In genomic region chr7:1345796-1346532, GRCh38 we compare ENCODE assay signal across 32 cellular contexts.
"Had no signal": no experiment of that assay in that cellular context is flagged by ENCODE, and none has a peak within 500 bp of the region (broad histone marks: within the 10 kb centered on the region; RNA-seq: fewer than 3 reads in every experiment).

No MANE protein-coding gene starts in this region.

- H3K27ac ChIP-seq: breast epithelium, esophagus muscularis mucosa, foreskin keratinocyte, heart right ventricle, neural progenitor cell, right lobe of liver, skin epidermis, stomach, thyroid gland, upper lobe of left lung, WERI-Rb-1 had no signal

- H3K9me3 Mint-ChIP-seq: activated CD4-positive, alpha-beta memory T cell treated with anti-CD3 and anti-CD28 coated beads, Interleukin-2, amount 10 ng/mL, durations not matched to agents 7 days and 5 days; activated CD4-positive, alpha-beta T cell treated with anti-CD3 and anti-CD28 coated beads, Interleukin-2, amount 10 ng/mL, durations not matched to agents 7 days and 5 days; activated T-cell treated with anti-CD3 and anti-CD28 coated beads, Interleukin-2, amount 50 U/mL, for 4 hours; activated T-helper 17 cell treated with anti-CD3 and anti-CD28 coated beads, Interleukin-2, amount 50 U/mL, for 72 hours; mesothelial cell of epicardium; neural progenitor cell had no signal

- H3K4me1 ChIP-seq: breast epithelium, esophagus muscularis mucosa, foreskin keratinocyte, heart right ventricle, right lobe of liver, stomach, thyroid gland, upper lobe of left lung had no signal

- H3K36me3 Mint-ChIP-seq: mesothelial cell of epicardium, neural progenitor cell had no signal

- H3K4me3 ChIP-seq: breast epithelium, esophagus muscularis mucosa, heart right ventricle, neural progenitor cell, right lobe of liver, skin epidermis, stomach, thyroid gland, upper lobe of left lung had no signal

- H2AFZ ChIP-seq: neural progenitor cell had no signal

- H3K4me1 Mint-ChIP-seq: activated CD4-positive, alpha-beta memory T cell treated with anti-CD3 and anti-CD28 coated beads, Interleukin-2, amount 10 ng/mL, durations not matched to agents 7 days and 5 days; activated CD4-positive, alpha-beta T cell treated with anti-CD3 and anti-CD28 coated beads, Interleukin-2, amount 10 ng/mL, durations not matched to agents 7 days and 5 days; activated T-helper 17 cell treated with anti-CD3 and anti-CD28 coated beads, Interleukin-2, amount 50 U/mL, for 72 hours; central memory CD8-positive, alpha-beta T cell; mesothelial cell of epicardium; naive thymus-derived CD4-positive, alpha-beta T cell; stimulated activated naive B cell treated with anti-CD40 and anti-IgM and Interleukin-4, amounts not matched to agents 10 μg/mL and 1 μg/mL and 100 μg/mL, for 72 hours had no signal

- H3K4me3 Mint-ChIP-seq: activated CD4-positive, alpha-beta memory T cell treated with anti-CD3 and anti-CD28 coated beads, Interleukin-2, amount 10 ng/mL, durations not matched to agents 7 days and 5 days; activated CD4-positive, alpha-beta T cell treated with anti-CD3 and anti-CD28 coated beads, Interleukin-2, amount 10 ng/mL, durations not matched to agents 7 days and 5 days; activated T-cell treated with anti-CD3 and anti-CD28 coated beads, Interleukin-2, amount 50 U/mL, for 4 hours; activated T-helper 17 cell treated with anti-CD3 and anti-CD28 coated beads, Interleukin-2, amount 50 U/mL, for 72 hours; central memory CD8-positive, alpha-beta T cell; mesothelial cell of epicardium; naive thymus-derived CD4-positive, alpha-beta T cell; neural progenitor cell; stimulated activated naive B cell treated with anti-CD40 and anti-IgM and Interleukin-4, amounts not matched to agents 10 μg/mL and 1 μg/mL and 100 μg/mL, for 72 hours; T-helper 17 cell had no signal

- FAIRE-seq: colon had no signal

- H3K27ac Mint-ChIP-seq: activated CD4-positive, alpha-beta memory T cell treated with anti-CD3 and anti-CD28 coated beads, Interleukin-2, amount 10 ng/mL, durations not matched to agents 7 days and 5 days; activated CD4-positive, alpha-beta T cell treated with anti-CD3 and anti-CD28 coated beads, Interleukin-2, amount 10 ng/mL, durations not matched to agents 7 days and 5 days; activated T-helper 17 cell treated with anti-CD3 and anti-CD28 coated beads, Interleukin-2, amount 50 U/mL, for 72 hours; mesothelial cell of epicardium; naive thymus-derived CD4-positive, alpha-beta T cell; stimulated activated naive B cell treated with anti-CD40 and anti-IgM and Interleukin-4, amounts not matched to agents 10 μg/mL and 1 μg/mL and 100 μg/mL, for 72 hours; T-helper 17 cell had no signal

- ATAC-seq: activated CD4-positive, CD25-positive, alpha-beta regulatory T cell treated with anti-CD3 and anti-CD28 coated beads, Interleukin-2, amount 50 U/mL, for 24 hours; activated T-cell treated with anti-CD3 and anti-CD28 coated beads, Interleukin-2, amount 50 U/mL, for 4 hours; activated T-helper 17 cell treated with anti-CD3 and anti-CD28 coated beads, Interleukin-2, amount 50 U/mL, for 72 hours; foreskin keratinocyte; naive thymus-derived CD4-positive, alpha-beta T cell; stimulated activated naive B cell treated with anti-CD40 and anti-IgM and Interleukin-4, amounts not matched to agents 10 μg/mL and 1 μg/mL and 100 μg/mL, for 72 hours; T-helper 17 cell had no signal

- H3K4me2 ChIP-seq: neural progenitor cell had no signal

- H3K9me3 ChIP-seq: breast epithelium, esophagus muscularis mucosa, heart right ventricle, right lobe of liver, thyroid gland, upper lobe of left lung had no signal

- DNase-seq: activated CD4-positive, alpha-beta memory T cell treated with anti-CD3 and anti-CD28 coated beads, Interleukin-2, amount 10 ng/mL, durations not matched to agents 7 days and 5 days; activated CD4-positive, alpha-beta T cell treated with anti-CD3 and anti-CD28 coated beads, Interleukin-2, amount 10 ng/mL, durations not matched to agents 7 days and 5 days; activated CD8-positive, alpha-beta memory T cell treated with anti-CD3 and anti-CD28 coated beads, Interleukin-2, amount 50 U/mL, for 48 hours; activated gamma-delta T cell treated with Interleukin-2 at 50 U/mL for 16 hours; activated naive CD4-positive, alpha-beta T cell treated with anti-CD3 and anti-CD28 coated beads, Interleukin-2, amount 50 U/mL, for 16 hours; activated T-cell treated with anti-CD3 and anti-CD28 coated beads, Interleukin-2, amount 50 U/mL, for 4 hours; amniotic stem cell; dermis blood vessel endothelial cell; effector CD4-positive, alpha-beta T cell; foreskin keratinocyte; naive thymus-derived CD4-positive, alpha-beta T cell; stimulated activated CD4-positive, alpha-beta T cell treated with anti-CD3 and anti-CD28 coated beads, Interleukin-1b, Interleukin-23, amount 100 ng/mL, for 48 hours; stimulated activated CD4-positive, alpha-beta T cell treated with anti-CD3 and anti-CD28 coated beads, Interleukin-4, amount 100 ng/mL, for 4 hours; stimulated activated CD8-positive, alpha-beta memory T cell treated with anti-CD3 and anti-CD28 coated beads, Interleukin-4, amount 100 ng/mL, for 48 hours; stimulated activated naive B cell treated with anti-CD40 and anti-IgM and Interleukin-4, amounts not matched to agents 10 μg/mL and 1 μg/mL and 100 μg/mL, for 72 hours; stomach; T-helper 17 cell; T1000; thyroid gland; WERI-Rb-1 had no signal

- H3K36me3 ChIP-seq: breast epithelium, esophagus muscularis mucosa, heart right ventricle, neural progenitor cell, right lobe of liver, stomach, thyroid gland, upper lobe of left lung, WERI-Rb-1 had no signal

- H3K9ac ChIP-seq: neural progenitor cell had no signal

- H3K27me3 Mint-ChIP-seq: activated CD4-positive, alpha-beta memory T cell treated with anti-CD3 and anti-CD28 coated beads, Interleukin-2, amount 10 ng/mL, durations not matched to agents 7 days and 5 days; activated CD4-positive, alpha-beta T cell treated with anti-CD3 and anti-CD28 coated beads, Interleukin-2, amount 10 ng/mL, durations not matched to agents 7 days and 5 days had no signal

- H3K27me3 ChIP-seq: foreskin keratinocyte, neural progenitor cell, right lobe of liver, thyroid gland, upper lobe of left lung had no signal
